8 cellular contexts compared by ENCODE assay signal in the genomic region with DNA sequence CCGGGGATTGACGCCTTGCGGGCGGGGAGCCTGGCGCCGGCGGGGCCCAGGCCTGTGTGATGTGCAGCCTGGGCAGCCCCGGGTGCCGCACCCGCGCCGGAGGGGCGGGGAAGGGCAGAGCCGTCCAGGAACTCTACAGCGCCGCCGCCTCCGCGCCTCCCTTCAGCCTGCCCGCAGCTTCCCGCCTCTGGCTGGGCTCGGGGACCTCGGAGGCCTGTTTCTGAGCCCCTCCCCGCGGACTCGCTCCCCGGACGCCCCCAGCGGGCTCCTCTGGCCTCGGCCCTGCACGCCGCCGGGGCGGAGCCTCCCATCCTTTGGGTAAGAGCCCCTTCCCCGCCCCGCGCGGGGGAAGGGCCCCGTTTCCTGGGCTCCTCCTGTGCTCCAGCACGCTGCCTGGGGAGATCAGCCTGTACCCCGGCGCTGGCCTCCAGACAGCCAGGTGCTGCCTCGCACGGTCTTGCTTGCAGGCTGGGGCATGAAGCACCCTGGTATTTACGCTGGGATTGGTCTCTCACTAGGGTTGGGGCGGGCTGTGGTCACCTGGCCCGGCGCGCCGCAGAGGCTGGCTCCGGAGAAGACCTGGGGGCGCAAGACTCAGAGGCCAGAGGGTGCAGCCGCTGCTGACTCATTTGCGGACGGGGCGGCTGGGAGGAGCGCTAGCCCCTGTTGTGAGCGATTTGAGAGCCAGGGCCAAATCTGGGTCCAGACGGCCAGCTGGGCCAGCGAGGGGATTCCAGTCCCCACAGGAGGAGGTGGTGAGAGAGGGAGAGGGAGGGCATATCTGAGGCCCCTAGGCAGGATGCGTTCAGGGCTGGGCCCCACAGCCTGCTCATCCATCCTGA. TPM values are rescaled to one million over a fixed set of nuclear protein-coding genes. Genes with fewer than 3 reads are reported as not detected.
DNase-seq lines count a peak whose midpoint lies in the region; ATAC-seq and TF ChIP-seq lines count a peak whose summit lies in the region.

No MANE protein-coding gene starts in this region.

- peak overlapping the region; percentile 72 to 89 (median 81) for H3K4me3 Mint-ChIP-seq in CD8-positive, alpha-beta memory T cell
- H3K4me3 Mint-ChIP-seq in osteocyte (ENCODE audit: unreplicated experiment) (peak overlapping the region; percentile 59), type B pancreatic cell (peak overlapping the region; percentile 86)

- peaks cover 7% of the 10 kb centered on the region for H3K4me1 ChIP-seq in CD8-positive, alpha-beta memory T cell (ENCODE audit: insufficient read depth, low read length)
- H3K4me1 ChIP-seq in SJCRH30: peaks cover 29% of the 10 kb centered on the region

- peaks cover 15 to 18% (median 15%) of the 10 kb centered on the region in 3 donors for H3K4me1 Mint-ChIP-seq in CD8-positive, alpha-beta memory T cell
- peaks cover 10% of the 10 kb centered on the region for H3K4me1 Mint-ChIP-seq in osteocyte (ENCODE audit: unreplicated experiment)
- peaks cover 19% of the 10 kb centered on the region for H3K4me1 Mint-ChIP-seq in type B pancreatic cell (ENCODE audit: unreplicated experiment)

- TF ChIP-seq EP300 in Ishikawa (IDR thresholded peaks at IDR 0.05; ENCODE audit: borderline replicate concordance): no peak

- H3K27ac Mint-ChIP-seq in CD8-positive, alpha-beta memory T cell: peak overlapping the region in 3 of 8 donors; percentile 23 to 77 (median 68)
- no peak overlapping the region for H3K27ac Mint-ChIP-seq in osteocyte (ENCODE audit: unreplicated experiment)
- peak overlapping the region; percentile 73 for H3K27ac Mint-ChIP-seq in type B pancreatic cell

- H3K27me3 ChIP-seq in CD8-positive, alpha-beta memory T cell (ENCODE audit: insufficient read depth, low read length, poor library complexity, severe bottlenecking): no peaks in the 10 kb centered on the region
- no peaks in the 10 kb centered on the region for H3K27me3 ChIP-seq in SJCRH30

- peak; percentile 15 to 52 (median 34) for DNase-seq in CD8-positive, alpha-beta memory T cell
- DNase-seq in SJCRH30: peak; percentile 94 to 95
- DNase-seq in activated naive CD4-positive, alpha-beta T cell treated with anti-CD3 and anti-CD28 coated beads, Interleukin-2, amount 50 U/mL, for 16 hours: peak; percentile 59
- peak; percentile 76 for DNase-seq in glomerular visceral epithelial cell (ENCODE audit: extremely low spot score)
- DNase-seq in osteocyte (ENCODE audit: extremely low spot score, unreplicated experiment): no peak
- DNase-seq in type B pancreatic cell (ENCODE audit: extremely low spot score, unreplicated experiment): peak; percentile 78

- no peak; the same call in 1 of the 2 replicates for TF ChIP-seq RAD21 in Ishikawa (IDR thresholded peaks at IDR 0.05; ENCODE audit: low read depth)

- no peak overlapping the region for H3K27ac ChIP-seq in CD8-positive, alpha-beta memory T cell (ENCODE audit: low read depth, low read length)
- peak overlapping the region; percentile 97 for H3K27ac ChIP-seq in SJCRH30

- no peaks in the 10 kb centered on the region for H3K9me3 Mint-ChIP-seq in CD8-positive, alpha-beta memory T cell
- H3K9me3 Mint-ChIP-seq in osteocyte (ENCODE audit: unreplicated experiment) (no peaks in the 10 kb centered on the region), type B pancreatic cell (no peaks in the 10 kb centered on the region)

- TF ChIP-seq CTCF in osteocyte (IDR thresholded peaks at IDR 0.05) (no peak), type B pancreatic cell (conservative IDR thresholded peaks at IDR 0.05) (peak; percentile 57)

- no peaks in the 10 kb centered on the region for H3K36me3 Mint-ChIP-seq in CD8-positive, alpha-beta memory T cell
- H3K36me3 Mint-ChIP-seq in osteocyte (ENCODE audit: unreplicated experiment) (no peaks in the 10 kb centered on the region), type B pancreatic cell (no peaks in the 10 kb centered on the region)

- no peaks in the 10 kb centered on the region for H3K36me3 ChIP-seq in CD8-positive, alpha-beta memory T cell (ENCODE audit: insufficient read depth, low read length)
- H3K36me3 ChIP-seq in SJCRH30: no peaks in the 10 kb centered on the region

- CTCF ChIA-PET in CD8-positive, alpha-beta memory T cell (lab: Charles Lee): interaction anchor here (1.3 kb wide), 1 partner anchor 24 kb away, joined by 3 read pairs; no protein-coding TSS in a partner anchor

- no peaks in the 10 kb centered on the region for H3K9me3 ChIP-seq in CD8-positive, alpha-beta memory T cell (ENCODE audit: low read length)
- no peaks in the 10 kb centered on the region for H3K9me3 ChIP-seq in SJCRH30 (replicated peaks)

- H3K4me3 ChIP-seq in CD8-positive, alpha-beta memory T cell (ENCODE audit: low read length): peak overlapping the region; percentile 43
- H3K4me3 ChIP-seq in SJCRH30: peak overlapping the region; percentile 54

- ATAC-seq in GM21381 (IDR thresholded peaks at IDR 0.05; ENCODE audit: unreplicated experiment): peak; percentile 64

- POLR2A ChIA-PET in CD8-positive, alpha-beta memory T cell (lab: Charles Lee): no interaction called here

- peaks cover under 1 to 6% of the 10 kb centered on the region in 2 donors for H3K27me3 Mint-ChIP-seq in CD8-positive, alpha-beta memory T cell
- H3K27me3 Mint-ChIP-seq in osteocyte (ENCODE audit: unreplicated experiment) (peaks cover 18% of the 10 kb centered on the region), type B pancreatic cell (peaks cover 16% of the 10 kb centered on the region)

TF ChIP-seq in Ishikawa, 13 proteins besides CTCF, POLR2A, EP300 and RAD21:
- TF ChIP-seq FOXM1 (IDR thresholded peaks at IDR 0.05; ENCODE audit: borderline replicate concordance, low read depth) (no peak), CREB1 (IDR thresholded peaks at IDR 0.05; ENCODE audit: low read depth) (no peak), YY1 (IDR thresholded peaks at IDR 0.05; ENCODE audit: low read depth) (no peak), TCF12 (IDR thresholded peaks at IDR 0.05; ENCODE audit: low read depth) (no peak), TEAD4 (IDR thresholded peaks at IDR 0.05) (peak; percentile 18; the same call in 1 of the 2 replicates), EGR1 (IDR thresholded peaks at IDR 0.05) (no peak), TAF1 (IDR thresholded peaks at IDR 0.05; ENCODE audit: low read depth) (no peak), CEBPB (IDR thresholded peaks at IDR 0.05) (no peak), NFIC (IDR thresholded peaks at IDR 0.05) (no peak), ZBTB7A (IDR thresholded peaks at IDR 0.05; ENCODE audit: low read depth) (peak; percentile 66)
- TF ChIP-seq, protein P1, sequence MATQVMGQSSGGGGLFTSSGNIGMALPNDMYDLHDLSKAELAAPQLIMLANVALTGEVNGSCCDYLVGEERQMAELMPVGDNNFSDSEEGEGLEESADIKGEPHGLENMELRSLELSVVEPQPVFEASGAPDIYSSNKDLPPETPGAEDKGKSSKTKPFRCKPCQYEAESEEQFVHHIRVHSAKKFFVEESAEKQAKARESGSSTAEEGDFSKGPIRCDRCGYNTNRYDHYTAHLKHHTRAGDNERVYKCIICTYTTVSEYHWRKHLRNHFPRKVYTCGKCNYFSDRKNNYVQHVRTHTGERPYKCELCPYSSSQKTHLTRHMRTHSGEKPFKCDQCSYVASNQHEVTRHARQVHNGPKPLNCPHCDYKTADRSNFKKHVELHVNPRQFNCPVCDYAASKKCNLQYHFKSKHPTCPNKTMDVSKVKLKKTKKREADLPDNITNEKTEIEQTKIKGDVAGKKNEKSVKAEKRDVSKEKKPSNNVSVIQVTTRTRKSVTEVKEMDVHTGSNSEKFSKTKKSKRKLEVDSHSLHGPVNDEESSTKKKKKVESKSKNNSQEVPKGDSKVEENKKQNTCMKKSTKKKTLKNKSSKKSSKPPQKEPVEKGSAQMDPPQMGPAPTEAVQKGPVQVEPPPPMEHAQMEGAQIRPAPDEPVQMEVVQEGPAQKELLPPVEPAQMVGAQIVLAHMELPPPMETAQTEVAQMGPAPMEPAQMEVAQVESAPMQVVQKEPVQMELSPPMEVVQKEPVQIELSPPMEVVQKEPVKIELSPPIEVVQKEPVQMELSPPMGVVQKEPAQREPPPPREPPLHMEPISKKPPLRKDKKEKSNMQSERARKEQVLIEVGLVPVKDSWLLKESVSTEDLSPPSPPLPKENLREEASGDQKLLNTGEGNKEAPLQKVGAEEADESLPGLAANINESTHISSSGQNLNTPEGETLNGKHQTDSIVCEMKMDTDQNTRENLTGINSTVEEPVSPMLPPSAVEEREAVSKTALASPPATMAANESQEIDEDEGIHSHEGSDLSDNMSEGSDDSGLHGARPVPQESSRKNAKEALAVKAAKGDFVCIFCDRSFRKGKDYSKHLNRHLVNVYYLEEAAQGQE (IDR thresholded peaks at IDR 0.05; ENCODE audit: low read depth): no peak
- TF ChIP-seq, protein P2, sequence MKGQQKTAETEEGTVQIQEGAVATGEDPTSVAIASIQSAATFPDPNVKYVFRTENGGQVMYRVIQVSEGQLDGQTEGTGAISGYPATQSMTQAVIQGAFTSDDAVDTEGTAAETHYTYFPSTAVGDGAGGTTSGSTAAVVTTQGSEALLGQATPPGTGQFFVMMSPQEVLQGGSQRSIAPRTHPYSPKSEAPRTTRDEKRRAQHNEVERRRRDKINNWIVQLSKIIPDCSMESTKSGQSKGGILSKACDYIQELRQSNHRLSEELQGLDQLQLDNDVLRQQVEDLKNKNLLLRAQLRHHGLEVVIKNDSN (IDR thresholded peaks at IDR 0.05): peak; percentile 65; the same call in 1 of the 2 replicates
- TF ChIP-seq, protein P3, sequence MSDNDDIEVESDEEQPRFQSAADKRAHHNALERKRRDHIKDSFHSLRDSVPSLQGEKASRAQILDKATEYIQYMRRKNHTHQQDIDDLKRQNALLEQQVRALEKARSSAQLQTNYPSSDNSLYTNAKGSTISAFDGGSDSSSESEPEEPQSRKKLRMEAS (IDR thresholded peaks at IDR 0.05): peak; percentile 74

RNA-seq across cellular contexts. Expression of a gene that starts 5.7 kb away (rescaled TPM):
- total RNA-seq in CD8-positive, alpha-beta memory T cell: under 1 TPM; 0.37 to 0.58 TPM
- 0.09 TPM for polyA plus RNA-seq in CD8-positive, alpha-beta memory T cell
- total RNA-seq in SJCRH30 (2014; rRNA removed; shearing (Covaris generic)): 4.3 and 4.4 TPM in 2 replicates
- total RNA-seq in osteocyte (0.24 and 0.35 TPM in 2 replicates), type B pancreatic cell (ENCODE audit: low replicate concordance) (5.2 and 11.6 TPM in 2 replicates)
